ENCODE assay signal across 12 cellular contexts in the genomic region with DNA sequence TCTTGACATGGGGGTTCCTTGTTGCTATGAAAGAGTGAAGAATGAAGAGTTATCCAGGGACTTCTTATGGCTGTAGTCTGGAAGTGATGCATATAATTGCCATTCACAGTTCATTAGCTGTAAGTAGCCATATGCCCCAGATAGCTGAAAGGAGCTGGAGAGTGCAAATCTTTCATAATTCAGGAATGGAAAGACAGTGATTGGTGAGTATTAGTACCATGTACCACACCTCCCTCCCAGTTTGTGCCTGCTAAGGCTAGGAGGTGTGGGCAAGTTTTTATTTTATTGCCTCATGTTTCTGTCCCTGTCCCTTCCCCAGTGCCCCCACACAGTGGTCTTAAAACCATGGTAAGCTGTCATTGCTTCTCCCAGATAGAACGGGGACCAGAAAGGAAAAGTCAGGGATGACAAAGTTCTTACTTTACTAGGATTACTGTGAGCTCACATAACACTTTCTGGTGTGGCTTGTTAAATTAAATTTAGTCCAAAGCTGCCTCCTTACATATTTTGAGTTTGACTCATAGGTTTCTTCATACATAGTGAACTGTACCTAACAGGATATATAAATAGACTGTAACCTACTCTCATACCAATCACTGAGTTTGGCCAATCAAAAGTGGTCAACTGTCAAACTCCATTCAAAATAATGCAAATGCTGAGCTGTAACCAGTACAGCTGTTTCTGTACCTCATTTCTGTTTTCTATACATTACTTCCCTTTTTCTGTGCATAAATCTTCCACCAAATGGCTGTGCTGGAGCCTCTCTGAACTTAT.
DNase-seq lines count a peak whose midpoint lies in the region; ATAC-seq and TF ChIP-seq lines count a peak whose summit lies in the region.
"Had no signal": no experiment of that assay in that cellular context is flagged by ENCODE, and none has a peak within 500 bp of the region (broad histone marks: within the 10 kb centered on the region; RNA-seq: fewer than 3 reads in every experiment).

No MANE protein-coding gene starts in this region.

- POLR2A ChIA-PET in PC-3 (lab: Charles Lee; ENCODE audit: unreplicated experiment), result interaction anchor here (0.6 kb wide), 2 partner anchors 168 to 618 kb away, joined by 4 to 5 read pairs; no protein-coding TSS in a partner anchor
- POLR2A ChIA-PET in activated CD8-positive, alpha-beta T cell treated with anti-CD3 and anti-CD28 coated beads for 36 hours (lab: Charles Lee), result no interaction called here

- CTCF ChIA-PET in PC-3 (lab: Charles Lee), result no interaction called here
- CTCF ChIA-PET in activated CD8-positive, alpha-beta T cell treated with anti-CD3 and anti-CD28 coated beads for 36 hours (lab: Charles Lee), result interaction anchor here (0.7 kb wide), 1 partner anchor 1383 kb away, joined by 3 read pairs; no protein-coding TSS in a partner anchor

- H3K27me3 ChIP-seq in PC-3 (ENCODE audit: low read length), result no peaks in the 10 kb centered on the region
- no peaks in the 10 kb centered on the region for H3K27me3 ChIP-seq in osteoblast (ENCODE audit: insufficient read depth, low read length)
- H3K27me3 ChIP-seq: heart left ventricle had no signal

- H3K36me3 ChIP-seq in PC-3 (ENCODE audit: low read depth, low read length) (no peaks in the 10 kb centered on the region), osteoblast (ENCODE audit: insufficient read depth, low read length) (no peaks in the 10 kb centered on the region)
- H3K36me3 ChIP-seq: heart left ventricle had no signal

- H2AFZ ChIP-seq in PC-3 (ENCODE audit: low read length), result peak overlapping the region; percentile 35; the same call in 1 of the 2 replicates
- H2AFZ ChIP-seq in osteoblast (ENCODE audit: low read length), result peak overlapping the region; percentile 55

- no peak overlapping the region for H3K4me3 Mint-ChIP-seq in endothelial cell (ENCODE audit: unreplicated experiment)
- no peak overlapping the region for H3K4me3 Mint-ChIP-seq in activated CD8-positive, alpha-beta T cell treated with anti-CD3 and anti-CD28 coated beads for 36 hours
- H3K4me3 Mint-ChIP-seq: type B pancreatic cell had no signal

- H3K4me3 ChIP-seq in PC-3 (ENCODE audit: low read length) (0 out of 2 replicates have a peak overlapping the region, but pooled peaks have one; percentile 23), osteoblast (ENCODE audit: insufficient read depth, low read length) (peak overlapping the region; percentile 12)
- H3K4me3 ChIP-seq: heart left ventricle, skin epidermis had no signal

- H3K4me2 ChIP-seq in PC-3 (ENCODE audit: low read length), result peak overlapping the region; percentile 68
- peak overlapping the region; percentile 64 for H3K4me2 ChIP-seq in osteoblast (ENCODE audit: insufficient read depth, low read length)

- H3K36me3 Mint-ChIP-seq in endothelial cell (ENCODE audit: low read depth, unreplicated experiment), result no peaks in the 10 kb centered on the region
- H3K36me3 Mint-ChIP-seq in activated CD8-positive, alpha-beta T cell treated with anti-CD3 and anti-CD28 coated beads for 36 hours (ENCODE audit: low read depth), result no peaks in the 10 kb centered on the region
- H3K36me3 Mint-ChIP-seq: type B pancreatic cell had no signal

- H3K27me3 Mint-ChIP-seq in endothelial cell (ENCODE audit: unreplicated experiment), result no peaks in the 10 kb centered on the region
- no peaks in the 10 kb centered on the region for H3K27me3 Mint-ChIP-seq in activated CD8-positive, alpha-beta T cell treated with anti-CD3 and anti-CD28 coated beads for 36 hours
- H3K27me3 Mint-ChIP-seq: type B pancreatic cell had no signal

- peak; percentile 75 for DNase-seq in PC-3
- no peak for DNase-seq in osteoblast (ENCODE audit: insufficient read length, low spot score, missing footprints)
- no peak for DNase-seq in endothelial cell (ENCODE audit: low spot score)
- no peak for DNase-seq in activated CD4-positive, alpha-beta T cell treated with anti-CD3 and anti-CD28 coated beads, Interleukin-2, amount 50 U/mL, for 4 hours
- no peak for DNase-seq in activated CD8-positive, alpha-beta T cell treated with anti-CD3 and anti-CD28 coated beads for 36 hours
- no peak for DNase-seq in NCI-H2196 treated with DMSO at 0.1 percent for 48 hours (lab: John Stamatoyannopoulos, UW; ENCODE audit: unreplicated experiment)
- DNase-seq: activated T-cell treated with anti-CD3 and anti-CD28 coated beads for 4 hours, heart left ventricle had no signal

- TF ChIP-seq CTCF in PC-3 (conservative IDR thresholded peaks at IDR 0.05; ENCODE audit: low read depth, low read length) (no peak), osteoblast (IDR thresholded peaks at IDR 0.05; ENCODE audit: extremely low read depth, low read depth, low read length) (no peak), endothelial cell (IDR thresholded peaks at IDR 0.05; ENCODE audit: unreplicated experiment) (no peak)
- no peak for TF ChIP-seq CTCF in activated CD8-positive, alpha-beta T cell treated with anti-CD3 and anti-CD28 coated beads for 36 hours (IDR thresholded peaks at IDR 0.05)

- H3K27ac ChIP-seq in PC-3 (ENCODE audit: low read length) (peak overlapping the region; percentile 19), osteoblast (ENCODE audit: low read depth, low read length) (peak overlapping the region; percentile 63)
- H3K27ac ChIP-seq: heart left ventricle, skin epidermis had no signal

- no peaks in the 10 kb centered on the region for H3K4me1 Mint-ChIP-seq in endothelial cell (ENCODE audit: unreplicated experiment)
- no peaks in the 10 kb centered on the region for H3K4me1 Mint-ChIP-seq in activated CD8-positive, alpha-beta T cell treated with anti-CD3 and anti-CD28 coated beads for 36 hours (ENCODE audit: low read depth)

- no peaks in the 10 kb centered on the region for H3F3A ChIP-seq in PC-3 (ENCODE audit: low read length, unreplicated experiment)

- H3K79me2 ChIP-seq in PC-3 (ENCODE audit: low read length) (no peaks in the 10 kb centered on the region), osteoblast (ENCODE audit: insufficient read depth, low read length) (no peaks in the 10 kb centered on the region)

- H3K9me2 ChIP-seq in PC-3 (replicated peaks; ENCODE audit: low read length), result no peaks in the 10 kb centered on the region

- BruUV-seq in PC-3 (replicated peaks; lab: Mats Ljungman, UMichigan), result TSS peak; percentile 42

- no peak overlapping the region for H3K27ac Mint-ChIP-seq in endothelial cell (ENCODE audit: unreplicated experiment)
- no peak overlapping the region for H3K27ac Mint-ChIP-seq in activated CD8-positive, alpha-beta T cell treated with anti-CD3 and anti-CD28 coated beads for 36 hours
- H3K27ac Mint-ChIP-seq: type B pancreatic cell had no signal

- H4K20me1 ChIP-seq in PC-3 (ENCODE audit: low read length) (no peaks in the 10 kb centered on the region), osteoblast (ENCODE audit: insufficient read depth, low read length) (no peaks in the 10 kb centered on the region)

- H3K9me3 Mint-ChIP-seq in endothelial cell (ENCODE audit: unreplicated experiment), result no peaks in the 10 kb centered on the region
- H3K9me3 Mint-ChIP-seq in activated CD8-positive, alpha-beta T cell treated with anti-CD3 and anti-CD28 coated beads for 36 hours, result no peaks in the 10 kb centered on the region

- H3K9me3 ChIP-seq in PC-3 (ENCODE audit: low read length) (no peaks in the 10 kb centered on the region), osteoblast (ENCODE audit: low read depth, low read length) (no peaks in the 10 kb centered on the region)
- H3K9me3 ChIP-seq: heart left ventricle had no signal

- H3K4me1 ChIP-seq in PC-3 (ENCODE audit: insufficient read depth, low read length) (peaks cover 15% of the 10 kb centered on the region), osteoblast (ENCODE audit: insufficient read depth, low read length) (peaks cover 9% of the 10 kb centered on the region)
- H3K4me1 ChIP-seq: heart left ventricle had no signal

- intact Hi-C loops in PC-3 (cut with micrococcal nuclease), result no loop called here
- intact Hi-C loops in activated CD8-positive, alpha-beta T cell treated with anti-CD3 and anti-CD28 coated beads for 36 hours (cut with micrococcal nuclease), result no loop called here

- no peak overlapping the region for H3K9ac ChIP-seq in PC-3 (ENCODE audit: low read length)

- ATAC-seq in GM19043 (IDR thresholded peaks at IDR 0.05; ENCODE audit: low read depth, unreplicated experiment) (peak; percentile 70), HG03025 (IDR thresholded peaks at IDR 0.05; ENCODE audit: low FRiP score, unreplicated experiment) (peak; percentile 93), PC-3 (peak; percentile 86)
- ATAC-seq in activated CD8-positive, alpha-beta T cell treated with anti-CD3 and anti-CD28 coated beads for 36 hours, result no peak
- ATAC-seq: heart left ventricle had no signal
